In genomic region chr16:84718-85452, GRCh38 we compare ENCODE assay signal across 8 cellular contexts. TPM values are rescaled to one million over a fixed set of nuclear protein-coding genes. Genes with fewer than 3 reads are reported as not detected.
DNase-seq lines count a peak whose midpoint lies in the region; ATAC-seq, FAIRE-seq and TF ChIP-seq lines count a peak whose summit lies in the region.

No MANE protein-coding gene starts in this region.

- H3K4me1 ChIP-seq in endothelial cell of umbilical vein (ENCODE audit: control insufficient read depth, extremely low read depth, insufficient read depth, low read length) (peaks cover 33% of the 10 kb centered on the region), neuronal stem cell (ENCODE audit: control insufficient read depth in 2 of 2, insufficient read depth in 1 of 2, low read depth in 1 of 2, low read length in 2 of 2) (no peaks in the 10 kb centered on the region), upper lobe of left lung (peaks cover 30 to 46% (median 33%) of the 10 kb centered on the region in 4 donors)

- TF ChIP-seq EP300 in upper lobe of left lung (IDR thresholded peaks at IDR 0.05), result no peak

- BruUV-seq in endothelial cell of umbilical vein (replicated peaks; lab: Mats Ljungman, UMichigan), result no TSS peak

- peaks cover 4 to 25% of the 10 kb centered on the region in 2 experiments for H3K36me3 ChIP-seq in endothelial cell of umbilical vein (ENCODE audit: control insufficient read depth in 2 of 2, extremely low read depth in 1 of 2, insufficient read depth in 2 of 2, low read length in 2 of 2)
- peaks cover 31 to 75% of the 10 kb centered on the region in 2 donors for H3K36me3 ChIP-seq in neuronal stem cell (replicated peaks in 1 of 2; ENCODE audit: control insufficient read depth in 2 of 2, insufficient read depth in 2 of 2, low read length in 2 of 2)
- peaks cover 0 to 65% (median 43%) of the 10 kb centered on the region in 4 donors for H3K36me3 ChIP-seq in upper lobe of left lung

- no peak overlapping the region for H2BK12ac ChIP-seq in neuronal stem cell (ENCODE audit: low read length)

- dilution Hi-C loops in endothelial cell of umbilical vein (cut with MboI; ENCODE audit: extremely low pct_ligation_motif_present, low sequenced_read_pairs), result no loop called here

- H3K79me2 ChIP-seq in endothelial cell of umbilical vein (ENCODE audit: control insufficient read depth, insufficient read depth, low read length), result no peaks in the 10 kb centered on the region

- no peak overlapping the region for H4K91ac ChIP-seq in neuronal stem cell (ENCODE audit: low read depth, low read length, poor library complexity)

- peak overlapping the region; percentile 88 for H3K27ac Mint-ChIP-seq in activated CD4-positive, alpha-beta memory T cell treated with anti-CD3 and anti-CD28 coated beads for 36 hours

- H2BK15ac ChIP-seq in neuronal stem cell (ENCODE audit: low read length), result no peak overlapping the region

- peak overlapping the region; percentile 85 for H3K23ac ChIP-seq in neuronal stem cell (ENCODE audit: low read depth, low read length, poor library complexity)

- H3K9me3 ChIP-seq in endothelial cell of umbilical vein (replicated peaks; ENCODE audit: control insufficient read depth, insufficient read depth, low read length) (no peaks in the 10 kb centered on the region), neuronal stem cell (replicated peaks in 1 of 2; ENCODE audit: control insufficient read depth in 2 of 2, insufficient read depth in 1 of 2, low read depth in 1 of 2, low read length in 2 of 2) (no peaks in the 10 kb centered on the region), upper lobe of left lung (no peaks in the 10 kb centered on the region)

- peaks cover 4% of the 10 kb centered on the region for H3K79me1 ChIP-seq in neuronal stem cell (ENCODE audit: low read depth, low read length)

- no peaks in the 10 kb centered on the region for H3K27me3 Mint-ChIP-seq in activated CD4-positive, alpha-beta memory T cell treated with anti-CD3 and anti-CD28 coated beads for 36 hours

- no peak overlapping the region for H2BK5ac ChIP-seq in neuronal stem cell (ENCODE audit: low read length)

- DNase-seq in COR-L47 (lab: John Stamatoyannopoulos, UW) (peak; percentile 70), MV-4-11 (lab: John Stamatoyannopoulos, UW) (peak; percentile 94), endothelial cell of umbilical vein (ENCODE audit: low read depth, low spot score) (peak; percentile 97), neuronal stem cell (ENCODE audit: low spot score) (no peak), upper lobe of left lung (peak in 1 of 2 donors; percentile 71)
- peak; percentile 88 for DNase-seq in activated CD4-positive, alpha-beta memory T cell treated with anti-CD3 and anti-CD28 coated beads for 36 hours

- peak; percentile 98 for FAIRE-seq in endothelial cell of umbilical vein (lab: Jason Lieb, UNC)

- H3K4me3 ChIP-seq in endothelial cell of umbilical vein (replicated peaks in 1 of 3; ENCODE audit: insufficient read depth in 1 of 3, low read depth in 1 of 3, low read length in 3 of 3), result no peak overlapping the region
- H3K4me3 ChIP-seq in neuronal stem cell (ENCODE audit: low read length in 2 of 2), result no peak overlapping the region
- H3K4me3 ChIP-seq in upper lobe of left lung, result no peak overlapping the region

- no peak overlapping the region for H4K8ac ChIP-seq in neuronal stem cell (ENCODE audit: low read depth, low read length)

- POLR2A ChIA-PET in activated CD4-positive, alpha-beta memory T cell treated with anti-CD3 and anti-CD28 coated beads for 36 hours (lab: Charles Lee), result interaction anchor here (0.7 to 1.8 kb wide), 4 partner anchors 8 to 22 kb away, joined by 3 to 4 read pairs (median 3); no protein-coding TSS in a partner anchor
- POLR2A ChIA-PET in endothelial cell of umbilical vein (lab: Charles Lee), result interaction anchor here (1.9 kb wide), 1 partner anchor 9 kb away, joined by 5 read pairs; no protein-coding TSS in a partner anchor

- H3K4me2 ChIP-seq in endothelial cell of umbilical vein (ENCODE audit: insufficient read depth, low read length) (no peak overlapping the region), neuronal stem cell (ENCODE audit: insufficient read depth, low read length, poor library complexity, severe bottlenecking) (no peak overlapping the region)

- peak overlapping the region; percentile 47 for H3K14ac ChIP-seq in neuronal stem cell (ENCODE audit: low read length)

- no peaks in the 10 kb centered on the region for H4K20me1 ChIP-seq in endothelial cell of umbilical vein (replicated peaks; ENCODE audit: control insufficient read depth, extremely low read depth, insufficient read depth, low read length)

- H3K27ac ChIP-seq in endothelial cell of umbilical vein (ENCODE audit: insufficient read depth, low read depth, low read length) (peak overlapping the region; percentile 78), neuronal stem cell (replicated peaks; ENCODE audit: low read length) (no peak overlapping the region), upper lobe of left lung (peak overlapping the region; percentile 75 to 81 (median 79))

- no peak overlapping the region for H3K18ac ChIP-seq in neuronal stem cell (ENCODE audit: low read length)

- TF ChIP-seq CTCF in endothelial cell of umbilical vein (IDR thresholded peaks at IDR 0.05; ENCODE audit: extremely low read depth in 1 of 2, insufficient read depth in 1 of 2, low read depth in 1 of 2, low read length in 2 of 2) (no peak), upper lobe of left lung (IDR thresholded peaks at IDR 0.05) (no peak)

- no peaks in the 10 kb centered on the region for H3K9me1 ChIP-seq in endothelial cell of umbilical vein (replicated peaks; ENCODE audit: control insufficient read depth, extremely low read depth, insufficient read depth, low read length)

- no peak overlapping the region for H2BK120ac ChIP-seq in neuronal stem cell (ENCODE audit: low read depth, low read length)

- peak; percentile 68 for ATAC-seq in GM21529 (IDR thresholded peaks at IDR 0.05; ENCODE audit: unreplicated experiment)
- peak; percentile 71 to 75 for ATAC-seq in upper lobe of left lung (ENCODE audit: low FRiP score in 2 of 2)
- ATAC-seq in GM18519 (IDR thresholded peaks at IDR 0.05; ENCODE audit: low FRiP score, unreplicated experiment), result no peak

- H3K36me3 Mint-ChIP-seq in activated CD4-positive, alpha-beta memory T cell treated with anti-CD3 and anti-CD28 coated beads for 36 hours, result peaks cover 28% of the 10 kb centered on the region

- H2AK5ac ChIP-seq in neuronal stem cell (ENCODE audit: low read depth, low read length), result no peak overlapping the region

- peaks cover 25% of the 10 kb centered on the region for H3K4me1 Mint-ChIP-seq in activated CD4-positive, alpha-beta memory T cell treated with anti-CD3 and anti-CD28 coated beads for 36 hours (ENCODE audit: low read depth)

- H2AFZ ChIP-seq in endothelial cell of umbilical vein (ENCODE audit: low read depth, low read length) (no peak overlapping the region), neuronal stem cell (ENCODE audit: low read length) (no peak overlapping the region)

- H3K9ac ChIP-seq in endothelial cell of umbilical vein (replicated peaks; ENCODE audit: extremely low read depth, insufficient read depth, low read length) (no peak overlapping the region), neuronal stem cell (ENCODE audit: low read depth, low read length, poor library complexity) (peak overlapping the region; percentile 1)

- H3K27me3 ChIP-seq in endothelial cell of umbilical vein (ENCODE audit: control insufficient read depth in 2 of 2, insufficient read depth in 2 of 2, low read length in 2 of 2) (no peaks in the 10 kb centered on the region), neuronal stem cell (ENCODE audit: control insufficient read depth in 3 of 3, insufficient read depth in 3 of 3, low read depth in 1 of 3, low read length in 3 of 3) (no peaks in the 10 kb centered on the region), upper lobe of left lung (no peaks in the 10 kb centered on the region)

- WGBS in neuronal stem cell (ENCODE audit: extremely low coverage in 2 of 2, insufficient read length in 2 of 2, insufficient replicate concordance in 1 of 2), 2 donors, result no CpG with 5 or more reads among the region's 9 CpGs
- WGBS in upper lobe of left lung, 2 donors, result 40 to 41% methylated on average over 2 to 9 of the region's 9 CpGs

- intact Hi-C loops in activated CD4-positive, alpha-beta memory T cell treated with anti-CD3 and anti-CD28 coated beads for 36 hours (cut with micrococcal nuclease), result loop anchor here (2.0 kb wide), 1 partner anchor 20 kb away; no protein-coding TSS in a partner anchor
- intact Hi-C loops in endothelial cell of umbilical vein (cut with micrococcal nuclease), result loop anchor here (1.0 kb wide), 3 partner anchors 9 to 32 kb away; partner anchors contain the start of genes POLR3K and SNRNP25

- H3K9me3 Mint-ChIP-seq in activated CD4-positive, alpha-beta memory T cell treated with anti-CD3 and anti-CD28 coated beads for 36 hours, result no peaks in the 10 kb centered on the region

- no peak overlapping the region for H3K4me3 Mint-ChIP-seq in activated CD4-positive, alpha-beta memory T cell treated with anti-CD3 and anti-CD28 coated beads for 36 hours

- no peak overlapping the region for H3K4ac ChIP-seq in neuronal stem cell (ENCODE audit: low read length)

- CTCF ChIA-PET in activated CD4-positive, alpha-beta memory T cell treated with anti-CD3 and anti-CD28 coated beads for 36 hours (lab: Charles Lee), result interaction anchor here (0.7 to 5.6 kb wide), 5 partner anchors 11 to 97 kb away, joined by 3 to 47 read pairs (median 5); partner anchors contain the start of gene RHBDF1
- CTCF ChIA-PET in endothelial cell of umbilical vein (lab: Charles Lee), result interaction anchor here (1.1 to 17.6 kb wide), 7 partner anchors 9 to 96 kb away, joined by 3 to 790 read pairs (median 6); partner anchors contain the start of genes HBQ1, MPG, POLR3K and RHBDF1

- TF ChIP-seq POLR2A in endothelial cell of umbilical vein (IDR thresholded peaks at IDR 0.05; ENCODE audit: low read depth, low read length), result peak; percentile 66
- no peak for TF ChIP-seq POLR2A in upper lobe of left lung (IDR thresholded peaks at IDR 0.05)

RNA-seq across cellular contexts. Expression of gene MPG, which starts 6.9 kb away (rescaled TPM):
- total RNA-seq in activated CD4-positive, alpha-beta memory T cell treated with anti-CD3 and anti-CD28 coated beads for 36 hours, result 10 to 100 TPM; 53.1 to 58.7 TPM
- total RNA-seq in endothelial cell of umbilical vein (68.1 and 70.5 TPM in 2 replicates), upper lobe of left lung (10 to 100 TPM; 52.6 to 99.0 (median 71.7) TPM)
- 140 and 178 TPM in 2 replicates for polyA plus RNA-seq in endothelial cell of umbilical vein
- 54.6 and 92.5 TPM in 2 replicates for polyA plus RNA-seq in endothelial cell of umbilical vein (2011; cell fraction: cytosol; rRNA removed)
- 26.0 and 26.1 TPM in 2 replicates for polyA plus RNA-seq in endothelial cell of umbilical vein (2011; cell fraction: nucleus; rRNA removed)
- polyA plus RNA-seq in endothelial cell of umbilical vein (2012), result 48.5 and 63.0 TPM in 2 replicates
- polyA minus RNA-seq in endothelial cell of umbilical vein, result 16.4 and 18.6 TPM in 2 replicates
- polyA minus RNA-seq in endothelial cell of umbilical vein (2011; cell fraction: cytosol; rRNA and poly(A)+ RNA removed), result 38.9 TPM
- 4.2 and 14.6 TPM in 2 replicates for polyA minus RNA-seq in endothelial cell of umbilical vein (2011; cell fraction: nucleus; rRNA and poly(A)+ RNA removed)
- 53.1 TPM for polyA plus RNA-seq in neuronal stem cell (2013, experiment 1 of 2)
- 52.7 TPM for polyA plus RNA-seq in neuronal stem cell (2013, experiment 2 of 2)

RNA-seq across cellular contexts. Expression of gene RHBDF1, which starts 12.5 kb away (rescaled TPM):
- under 1 TPM in 1 of 2 experiments, not detected in 1; 0.43 TPM for total RNA-seq in activated CD4-positive, alpha-beta memory T cell treated with anti-CD3 and anti-CD28 coated beads for 36 hours
- total RNA-seq in endothelial cell of umbilical vein (55.1 and 57.0 TPM in 2 replicates), upper lobe of left lung (100 to 1,000 TPM in 1 of 6 donors, 10 to 100 TPM in 5; 24.4 to 110 (median 46.3) TPM)
- 113 and 137 TPM in 2 replicates for polyA plus RNA-seq in endothelial cell of umbilical vein
- 36.3 and 43.7 TPM in 2 replicates for polyA plus RNA-seq in endothelial cell of umbilical vein (2011; cell fraction: cytosol; rRNA removed)
- polyA plus RNA-seq in endothelial cell of umbilical vein (2011; cell fraction: nucleus; rRNA removed), result 340 and 426 TPM in 2 replicates
- polyA plus RNA-seq in endothelial cell of umbilical vein (2012), result 43.3 and 52.5 TPM in 2 replicates
- 67.9 and 77.9 TPM in 2 replicates for polyA minus RNA-seq in endothelial cell of umbilical vein
- polyA minus RNA-seq in endothelial cell of umbilical vein (2011; cell fraction: cytosol; rRNA and poly(A)+ RNA removed), result 5.2 TPM
- polyA minus RNA-seq in endothelial cell of umbilical vein (2011; cell fraction: nucleus; rRNA and poly(A)+ RNA removed), result 70.9 and 84.9 TPM in 2 replicates
- 30.6 TPM for polyA plus RNA-seq in neuronal stem cell (2013, experiment 1 of 2)
- 27.2 TPM for polyA plus RNA-seq in neuronal stem cell (2013, experiment 2 of 2)

RNA-seq across cellular contexts. Expression of gene SNRNP25, which starts 31.3 kb away (rescaled TPM):
- 10 to 100 TPM; 48.5 to 51.1 TPM for total RNA-seq in activated CD4-positive, alpha-beta memory T cell treated with anti-CD3 and anti-CD28 coated beads for 36 hours
- total RNA-seq in endothelial cell of umbilical vein, result 41.8 and 50.2 TPM in 2 replicates
- 42.1 and 49.6 TPM in 2 replicates for polyA plus RNA-seq in endothelial cell of umbilical vein
- polyA plus RNA-seq in endothelial cell of umbilical vein (2011; cell fraction: cytosol; rRNA removed), result 76.4 and 84.8 TPM in 2 replicates
- polyA plus RNA-seq in endothelial cell of umbilical vein (2011; cell fraction: nucleus; rRNA removed), result 28.5 and 33.5 TPM in 2 replicates
- polyA plus RNA-seq in endothelial cell of umbilical vein (2012), result 54.9 and 59.2 TPM in 2 replicates
- polyA minus RNA-seq in endothelial cell of umbilical vein, result 18.4 and 18.6 TPM in 2 replicates
- 18.6 TPM for polyA minus RNA-seq in endothelial cell of umbilical vein (2011; cell fraction: cytosol; rRNA and poly(A)+ RNA removed)
- polyA minus RNA-seq in endothelial cell of umbilical vein (2011; cell fraction: nucleus; rRNA and poly(A)+ RNA removed), result 3.8 and 4.0 TPM in 2 replicates
- 41.3 TPM for polyA plus RNA-seq in neuronal stem cell (2013, experiment 1 of 2)
- polyA plus RNA-seq in neuronal stem cell (2013, experiment 2 of 2), result 39.6 TPM
- total RNA-seq in upper lobe of left lung, result 10 to 100 TPM in 5 of 6 donors, 1 to 10 TPM in 1; 6.9 to 26.2 (median 16.0) TPM

RNA-seq across cellular contexts. Expression of gene POLR3K, which starts 31.5 kb away (rescaled TPM):
- total RNA-seq in activated CD4-positive, alpha-beta memory T cell treated with anti-CD3 and anti-CD28 coated beads for 36 hours, result 10 to 100 TPM; 39.9 to 45.3 TPM
- 18.4 and 20.6 TPM in 2 replicates for total RNA-seq in endothelial cell of umbilical vein
- polyA plus RNA-seq in endothelial cell of umbilical vein, result 28.0 and 33.2 TPM in 2 replicates
- 32.9 and 42.4 TPM in 2 replicates for polyA plus RNA-seq in endothelial cell of umbilical vein (2011; cell fraction: cytosol; rRNA removed)
- 11.6 and 12.5 TPM in 2 replicates for polyA plus RNA-seq in endothelial cell of umbilical vein (2011; cell fraction: nucleus; rRNA removed)
- 25.5 and 35.5 TPM in 2 replicates for polyA plus RNA-seq in endothelial cell of umbilical vein (2012)
- 17.6 and 17.7 TPM in 2 replicates for polyA minus RNA-seq in endothelial cell of umbilical vein
- polyA minus RNA-seq in endothelial cell of umbilical vein (2011; cell fraction: cytosol; rRNA and poly(A)+ RNA removed), result 34.3 TPM
- polyA minus RNA-seq in endothelial cell of umbilical vein (2011; cell fraction: nucleus; rRNA and poly(A)+ RNA removed), result 2.9 and 3.4 TPM in 2 replicates
- polyA plus RNA-seq in neuronal stem cell (2013, experiment 1 of 2), result 26.4 TPM
- polyA plus RNA-seq in neuronal stem cell (2013, experiment 2 of 2), result 26.4 TPM
- total RNA-seq in upper lobe of left lung, result 10 to 100 TPM in 2 of 6 donors, 1 to 10 TPM in 4; 4.2 to 15.7 (median 6.6) TPM

RNA-seq across cellular contexts. Expression of gene NPRL3, which starts 53.6 kb away (rescaled TPM):
- total RNA-seq in activated CD4-positive, alpha-beta memory T cell treated with anti-CD3 and anti-CD28 coated beads for 36 hours, result 10 to 100 TPM; 36.6 to 42.9 TPM
- total RNA-seq in endothelial cell of umbilical vein (36.3 and 40.4 TPM in 2 replicates), upper lobe of left lung (10 to 100 TPM; 22.6 to 70.2 (median 29.7) TPM)
- polyA plus RNA-seq in endothelial cell of umbilical vein, result 19.3 and 22.4 TPM in 2 replicates
- 23.5 and 25.6 TPM in 2 replicates for polyA plus RNA-seq in endothelial cell of umbilical vein (2011; cell fraction: cytosol; rRNA removed)
- 41.0 and 49.7 TPM in 2 replicates for polyA plus RNA-seq in endothelial cell of umbilical vein (2011; cell fraction: nucleus; rRNA removed)
- polyA plus RNA-seq in endothelial cell of umbilical vein (2012), result 38.5 and 53.1 TPM in 2 replicates
- polyA minus RNA-seq in endothelial cell of umbilical vein, result 19.3 and 21.5 TPM in 2 replicates
- 16.2 TPM for polyA minus RNA-seq in endothelial cell of umbilical vein (2011; cell fraction: cytosol; rRNA and poly(A)+ RNA removed)
- polyA minus RNA-seq in endothelial cell of umbilical vein (2011; cell fraction: nucleus; rRNA and poly(A)+ RNA removed), result 24.2 and 28.7 TPM in 2 replicates
- polyA plus RNA-seq in neuronal stem cell (2013, experiment 1 of 2), result 28.2 TPM
- polyA plus RNA-seq in neuronal stem cell (2013, experiment 2 of 2), result 28.8 TPM

Comparison
In these comparisons a context has a peak if more than half of its experiments do, and no peak if none do; other contexts are left out.
1. RNA of gene RHBDF1, which starts 12.5 kb away (total RNA-seq): 55.1 to 57.0 TPM in endothelial cell of umbilical vein and 24.4 to 110 TPM in upper lobe of left lung; 0.43 TPM in activated CD4-positive, alpha-beta memory T cell treated with anti-CD3 and anti-CD28 coated beads for 36 hours; every median in the first group is over 10 times any median in the second.